ENCODE assay signal across 25 cellular contexts in the genomic region with DNA sequence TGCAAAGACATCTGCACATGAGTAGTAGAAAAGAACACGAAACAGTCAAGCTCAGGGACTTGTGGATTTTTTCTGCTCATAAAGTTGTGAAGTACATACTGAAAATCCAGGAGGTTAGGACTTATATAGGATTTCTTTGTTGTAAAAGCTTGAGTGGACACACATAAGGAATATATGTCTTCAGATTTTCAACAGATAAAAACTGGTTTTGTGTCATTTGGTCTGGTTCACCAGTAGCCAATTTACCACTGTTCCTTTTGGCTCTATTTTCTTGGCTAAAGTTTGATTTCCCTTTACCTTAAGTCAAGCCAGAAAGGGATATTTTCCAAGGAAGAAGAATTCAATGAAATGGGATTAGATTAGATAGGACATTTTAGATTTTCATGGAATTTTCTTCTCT.
DNase-seq lines count a peak whose midpoint lies in the region; ATAC-seq, FAIRE-seq and TF ChIP-seq lines count a peak whose summit lies in the region.
"Had no signal": no experiment of that assay in that cellular context is flagged by ENCODE, and none has a peak within 500 bp of the region (broad histone marks: within the 10 kb centered on the region; RNA-seq: fewer than 3 reads in every experiment).

No MANE protein-coding gene starts in this region.

- H3K9me2 ChIP-seq in Karpas-422 (replicated peaks; ENCODE audit: insufficient read depth, low read length): no peaks in the 10 kb centered on the region

- H3K36me3 ChIP-seq in HepG2 (replicated peaks in 1 of 2; ENCODE audit: control insufficient read depth in 1 of 2, insufficient read depth in 2 of 2, low read length in 2 of 2) (no peaks in the 10 kb centered on the region), right lobe of liver (no peaks in the 10 kb centered on the region), Karpas-422 (ENCODE audit: insufficient read depth, low read length) (peaks cover 33% of the 10 kb centered on the region), esophagus squamous epithelium (no peaks in the 10 kb centered on the region)
- H3K36me3 ChIP-seq: BE2C had no signal

- no peak overlapping the region for H3K4me3 ChIP-seq in HepG2 (replicated peaks in 1 of 3; ENCODE audit: insufficient read depth in 1 of 3, low read depth in 2 of 3, low read length in 3 of 3)
- no peak overlapping the region for H3K4me3 ChIP-seq in right lobe of liver
- no peak overlapping the region for H3K4me3 ChIP-seq in Karpas-422 (ENCODE audit: low read length)
- no peak overlapping the region for H3K4me3 ChIP-seq in esophagus squamous epithelium
- H3K4me3 ChIP-seq: A549; BLaER1 treated with 17β-estradiol and CSF1 and Interleukin-3, amounts not matched to agents 10 nM and 100 nM; GM12878; GM23248 had no signal

- no peak for TF ChIP-seq POLR2A in HepG2 (IDR thresholded peaks at IDR 0.05; ENCODE audit: insufficient read depth in 1 of 2, low read depth in 2 of 2, low read length in 2 of 2)
- no peak for TF ChIP-seq POLR2A in right lobe of liver (IDR thresholded peaks at IDR 0.05)
- no peak for TF ChIP-seq POLR2A in esophagus squamous epithelium (IDR thresholded peaks at IDR 0.05)

- CTCF ChIA-PET in HepG2 (lab: Yijun Ruan, JAX; ENCODE audit: low intra/inter-chr PET ratio, low total read pairs): no interaction called here
- CTCF ChIA-PET in RWPE1 (lab: Yijun Ruan, JAX): no interaction called here

- TF ChIP-seq RAD21 in HepG2 (CRISPR knock-in tag; IDR thresholded peaks at IDR 0.05): no peak

- no peak for TF ChIP-seq CTCF in HepG2 (CRISPR knock-in tag; IDR thresholded peaks at IDR 0.05)
- no peak for TF ChIP-seq CTCF in right lobe of liver (IDR thresholded peaks at IDR 0.05)
- TF ChIP-seq CTCF in RWPE1 (conservative IDR thresholded peaks at IDR 0.05; ENCODE audit: low read depth): no peak
- TF ChIP-seq CTCF in esophagus squamous epithelium (IDR thresholded peaks at IDR 0.05): no peak

- H3K79me2 ChIP-seq in HepG2 (ENCODE audit: insufficient read depth, low read length) (no peaks in the 10 kb centered on the region), Karpas-422 (ENCODE audit: low read length) (peaks cover 37% of the 10 kb centered on the region)

- H3K9ac ChIP-seq in HepG2 (ENCODE audit: insufficient read depth, low read depth, low read length) (peak overlapping the region; percentile 7; the same call in 1 of the 2 replicates), Karpas-422 (ENCODE audit: low read length) (no peak overlapping the region)
- H3K9ac ChIP-seq: BLaER1 treated with 17β-estradiol and CSF1 and Interleukin-3, amounts not matched to agents 10 nM and 100 nM; GM23248 had no signal

- H4K20me1 ChIP-seq in HepG2 (ENCODE audit: insufficient read depth, low read length) (no peaks in the 10 kb centered on the region), Karpas-422 (ENCODE audit: insufficient read depth, low read depth, low read length) (no peaks in the 10 kb centered on the region)

- DNase-seq in HepG2 (ENCODE audit: low spot score) (no peak), right lobe of liver (no peak), Karpas-422 (no peak), RWPE1 (ENCODE audit: low spot score) (no peak), amniotic stem cell (lab: John Stamatoyannopoulos, UW) (no peak), esophagus squamous epithelium (lab: John Stamatoyannopoulos, UW) (no peak)
- DNase-seq: 8988T; ACHN; AML-193; BE2C; CD4-positive, alpha-beta T cell; CD8-positive, alpha-beta memory T cell; DMS 273 treated with DMSO at 0.1 percent for 48 hours; DMS79; EL; GDM1; GM23248; H7; HCEC 1CT had no signal

- TF ChIP-seq EP300 in HepG2 (IDR thresholded peaks at IDR 0.05; ENCODE audit: low read depth in 2 of 2, low read length in 2 of 2) (no peak), HepG2 (CRISPR knock-in tag; IDR thresholded peaks at IDR 0.05; ENCODE audit: borderline replicate concordance) (no peak)

- WGBS in HepG2 (ENCODE audit: low lambda C conversion rate): 92% methylated on average over 1 of the region's 1 CpG
- WGBS in right lobe of liver (ENCODE audit: insufficient coverage, low coverage, low lambda C conversion rate, missing lambda C conversion rate): 82% methylated on average over 1 of the region's 1 CpG
- 97 to 100% methylated on average over 1 of the region's 1 CpG for WGBS in esophagus squamous epithelium, 2 donors

- H3K4me1 ChIP-seq in HepG2 (ENCODE audit: insufficient read depth, low read length) (peaks cover 58% of the 10 kb centered on the region), right lobe of liver (peaks cover 0 to 24% (median 4%) of the 10 kb centered on the region in 4 donors), Karpas-422 (ENCODE audit: low read length) (peaks cover 30% of the 10 kb centered on the region), esophagus squamous epithelium (peaks cover 0 to 25% (median 8%) of the 10 kb centered on the region in 3 donors)
- H3K4me1 ChIP-seq: BE2C had no signal

- POLR2A ChIA-PET in HepG2 (lab: Yijun Ruan, JAX) (no interaction called here), RWPE1 (lab: Yijun Ruan, JAX; ENCODE audit: low non-redundant PET) (no interaction called here)

- H3K4me2 ChIP-seq in HepG2 (ENCODE audit: low read depth, low read length): peak overlapping the region; percentile 19; the same call in 1 of the 2 replicates
- no peak overlapping the region for H3K4me2 ChIP-seq in Karpas-422 (ENCODE audit: low read depth, low read length, poor library complexity, severe bottlenecking)
- H3K4me2 ChIP-seq: A549; BLaER1 treated with 17β-estradiol and CSF1 and Interleukin-3, amounts not matched to agents 10 nM and 100 nM had no signal

- in situ Hi-C loops in HepG2 (cut with HindIII; ENCODE audit: extremely low pct_ligation_motif_present, low pct_unique_long_range_greater_than_20kb): no loop called here

- FAIRE-seq in HepG2 (lab: Jason Lieb, UNC): no peak
- FAIRE-seq: A549, D721Med, GM12878, GM19239, H1 had no signal

- peaks cover 12% of the 10 kb centered on the region; the same call in 1 of the 2 replicates for H3K9me3 ChIP-seq in HepG2 (ENCODE audit: low read length)
- no peaks in the 10 kb centered on the region for H3K9me3 ChIP-seq in right lobe of liver
- H3K9me3 ChIP-seq in Karpas-422 (ENCODE audit: low read length): peaks cover 8% of the 10 kb centered on the region
- peaks cover 0 to 4% (median 0%) of the 10 kb centered on the region in 3 donors for H3K9me3 ChIP-seq in esophagus squamous epithelium
- H3K9me3 ChIP-seq: BE2C had no signal

- no TSS peak for BruUV-seq in HepG2 (replicated peaks; lab: Mats Ljungman, UMichigan)

- no peak overlapping the region for H2AFZ ChIP-seq in HepG2 (ENCODE audit: low read length)
- H2AFZ ChIP-seq in Karpas-422 (ENCODE audit: low read length): no peak overlapping the region
- H2AFZ ChIP-seq: GM23248 had no signal

- H3K27ac ChIP-seq in HepG2 (ENCODE audit: extremely low read length, insufficient read depth, low read length): peak overlapping the region; percentile 60
- no peak overlapping the region for H3K27ac ChIP-seq in right lobe of liver
- H3K27ac ChIP-seq in Karpas-422 (ENCODE audit: low read length): peak overlapping the region; percentile 33; the same call in 1 of the 2 replicates
- peak overlapping the region; percentile 59 for H3K27ac ChIP-seq in RWPE1
- H3K27ac ChIP-seq in esophagus squamous epithelium: no peak overlapping the region
- H3K27ac ChIP-seq: BLaER1 treated with 17β-estradiol and CSF1 and Interleukin-3, amounts not matched to agents 10 nM and 100 nM; GM23248 had no signal

- no peak for ATAC-seq in HepG2
- ATAC-seq in right lobe of liver: no peak
- ATAC-seq: A549, GM12878 had no signal

- H3K27me3 ChIP-seq in HepG2 (ENCODE audit: control insufficient read depth in 1 of 2, insufficient read depth in 2 of 2, low read length in 2 of 2) (no peaks in the 10 kb centered on the region), right lobe of liver (no peaks in the 10 kb centered on the region), Karpas-422 (ENCODE audit: low read length) (no peaks in the 10 kb centered on the region), esophagus squamous epithelium (no peaks in the 10 kb centered on the region)
- H3K27me3 ChIP-seq: BE2C; BLaER1 treated with 17β-estradiol and CSF1 and Interleukin-3, amounts not matched to agents 10 nM and 100 nM had no signal

- intact Hi-C loops in HepG2 (cut with micrococcal nuclease; ENCODE audit: unreplicated experiment) (no loop called here), right lobe of liver (cut with DNase I) (no loop called here), esophagus squamous epithelium (cut with DNase I) (no loop called here)

TF ChIP-seq in HepG2, 621 proteins besides CTCF, POLR2A, EP300 and RAD21:
- no peak for TF ChIP-seq PHF5A (CRISPR knock-in tag; IDR thresholded peaks at IDR 0.05; ENCODE audit: low read depth, unreplicated experiment)
- TF ChIP-seq ZNF329 (CRISPR knock-in tag; IDR thresholded peaks at IDR 0.05; ENCODE audit: low read depth): no peak
- no peak for TF ChIP-seq ZSCAN29 (CRISPR knock-in tag; conservative IDR thresholded peaks at IDR 0.05)
- TF ChIP-seq ZNF724P (CRISPR knock-in tag; IDR thresholded peaks at IDR 0.05; ENCODE audit: borderline replicate concordance): no peak
- no peak for TF ChIP-seq ZNF501 (CRISPR knock-in tag; IDR thresholded peaks at IDR 0.05)
- no peak for TF ChIP-seq ZMYM3 (CRISPR knock-in tag; IDR thresholded peaks at IDR 0.05)

Comparison
In these comparisons a context has a peak if more than half of its experiments do, and no peak if none do; other contexts are left out.
1. H3K27ac ChIP-seq: peak in HepG2 (single experiment), Karpas-422 (single experiment) and RWPE1 (single experiment); none in right lobe of liver (0 of 3) and esophagus squamous epithelium (0 of 4).